13 cellular contexts compared by ENCODE assay signal in the genomic region with DNA sequence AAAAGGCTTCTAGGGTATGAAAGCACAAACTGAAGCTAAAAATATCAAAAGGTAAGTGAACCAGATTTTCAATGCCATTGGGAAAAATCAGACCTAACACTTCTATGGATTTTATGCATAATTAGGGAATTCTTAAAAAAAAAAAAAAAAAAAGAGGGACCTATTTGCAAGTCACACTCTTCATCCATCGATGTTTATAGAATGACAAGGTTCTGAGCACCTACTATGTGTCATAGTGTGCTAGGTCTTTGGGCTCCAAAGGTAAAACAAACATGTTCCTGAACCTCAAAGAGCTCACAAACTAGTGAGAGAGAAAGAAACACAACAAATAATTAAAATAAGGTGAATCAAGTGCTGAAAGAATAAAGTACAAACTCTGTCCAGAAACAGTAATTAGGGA. TPM values are rescaled to one million over a fixed set of nuclear protein-coding genes. Genes with fewer than 3 reads are reported as not detected.
A peak's percentile ranks its signal among the peaks of the same experiment; 100 is the strongest.
DNase-seq lines count a peak whose midpoint lies in the region; ATAC-seq and TF ChIP-seq lines count a peak whose summit lies in the region.
"Had no signal": no experiment of that assay in that cellular context is flagged by ENCODE, and none has a peak within 500 bp of the region (broad histone marks: within the 10 kb centered on the region; RNA-seq: fewer than 3 reads in every experiment).

No MANE protein-coding gene starts in this region.

- TF ChIP-seq CTCF in SK-N-SH (IDR thresholded peaks at IDR 0.05) (no peak), OCI-LY7 (conservative IDR thresholded peaks at IDR 0.05; ENCODE audit: low read length) (no peak), chondrocyte (IDR thresholded peaks at IDR 0.05) (no peak), neural progenitor cell (IDR thresholded peaks at IDR 0.05) (no peak)

- H3K27ac ChIP-seq in SK-N-SH (ENCODE audit: low read depth in 2 of 2, low read length in 1 of 2) (no peak overlapping the region), OCI-LY7 (ENCODE audit: low read depth, low read length, poor library complexity, severe bottlenecking) (no peak overlapping the region), neural progenitor cell (peak overlapping the region; percentile 36)
- H3K27ac ChIP-seq: thyroid gland had no signal

- H3K27me3 ChIP-seq in SK-N-SH (ENCODE audit: insufficient read depth) (no peaks in the 10 kb centered on the region), neural progenitor cell (no peaks in the 10 kb centered on the region)
- H3K27me3 ChIP-seq: Peyer's patch, thyroid gland had no signal

- TF ChIP-seq EP300 in SK-N-SH (IDR thresholded peaks at IDR 0.05; ENCODE audit: borderline replicate concordance in 1 of 2, low read depth in 1 of 2, low read length in 1 of 2): no peak

- H3K4me3 ChIP-seq in SK-N-SH (ENCODE audit: low read depth in 2 of 2, low read length in 1 of 2) (no peak overlapping the region), OCI-LY7 (ENCODE audit: low read depth, low read length, poor library complexity, severe bottlenecking) (no peak overlapping the region), neural progenitor cell (peak overlapping the region; percentile 94)
- H3K4me3 ChIP-seq: Peyer's patch, thyroid gland had no signal

- POLR2A ChIA-PET in SK-N-SH (lab: Yijun Ruan, JAX): interaction anchor here (0.7 kb wide), 1 partner anchor 28 kb away, joined by 4 read pairs; no protein-coding TSS in a partner anchor
- POLR2A ChIA-PET in OCI-LY7 (lab: Charles Lee): interaction anchor here (0.6 to 0.7 kb wide), 2 partner anchors 96 to 242 kb away, joined by 3 to 5 read pairs; no protein-coding TSS in a partner anchor

- intact Hi-C loops in OCI-LY7 (cut with micrococcal nuclease; ENCODE audit: unreplicated experiment): no loop called here

- peaks cover 0 to 12% of the 10 kb centered on the region in 2 experiments; a peak in 2 of 4 replicates for H3K4me1 ChIP-seq in SK-N-SH (ENCODE audit: control insufficient read depth in 1 of 2, insufficient read depth in 2 of 2, low read depth in 1 of 2, low read length in 1 of 2)
- peaks cover 34% of the 10 kb centered on the region for H3K4me1 ChIP-seq in OCI-LY7 (ENCODE audit: insufficient read depth, low read length, poor library complexity, severe bottlenecking)
- H3K4me1 ChIP-seq in neural progenitor cell: peaks cover 12% of the 10 kb centered on the region

- DNase-seq in SK-N-SH (no peak), OCI-LY7 (ENCODE audit: low spot score) (no peak), chondrocyte (ENCODE audit: low spot score) (no peak), neural progenitor cell (ENCODE audit: low spot score) (no peak), anterior cingulate cortex (lab: John Stamatoyannopoulos, UW) (no peak), germinal center (ENCODE audit: low spot score) (no peak)
- no peak for DNase-seq in effector CD8-positive, alpha-beta T cell (lab: John Stamatoyannopoulos, UW)
- DNase-seq: central memory CD4-positive, alpha-beta T cell; DMS53; NCI-H2227 treated with DMSO at 0.1 percent for 48 hours; Peyer's patch; thyroid gland had no signal

- no peaks in the 10 kb centered on the region for H3K27me3 Mint-ChIP-seq in chondrocyte (ENCODE audit: low read depth)
- H3K27me3 Mint-ChIP-seq in neural progenitor cell (ENCODE audit: insufficient read depth, low read depth): no peaks in the 10 kb centered on the region

- ATAC-seq in SK-N-SH treated with all-trans-retinoic acid at 6 μM for 48 hours: no peak

- H3K4me2 ChIP-seq in SK-N-SH (peak overlapping the region; percentile 95; the same call in 1 of the 2 replicates), OCI-LY7 (ENCODE audit: low read length) (peak overlapping the region; percentile 99; the same call in 1 of the 2 replicates), neural progenitor cell (peak overlapping the region; percentile 92)

- H4K20me1 ChIP-seq in SK-N-SH (ENCODE audit: insufficient read depth) (no peaks in the 10 kb centered on the region), OCI-LY7 (ENCODE audit: insufficient read depth, low read length) (no peaks in the 10 kb centered on the region), neural progenitor cell (ENCODE audit: low read depth) (peaks cover 8% of the 10 kb centered on the region)

- H3K4me1 Mint-ChIP-seq in chondrocyte (ENCODE audit: low read depth): peaks cover 39% of the 10 kb centered on the region
- peaks cover 20% of the 10 kb centered on the region for H3K4me1 Mint-ChIP-seq in neural progenitor cell

- H3K79me2 ChIP-seq in SK-N-SH (ENCODE audit: insufficient read depth) (peaks cover 64% of the 10 kb centered on the region), OCI-LY7 (ENCODE audit: insufficient read depth, low read depth, low read length) (no peaks in the 10 kb centered on the region), neural progenitor cell (ENCODE audit: low read depth) (peaks cover 37% of the 10 kb centered on the region)

- H3K27ac Mint-ChIP-seq in chondrocyte (ENCODE audit: unreplicated experiment) (peak overlapping the region; percentile 96), neural progenitor cell (no peak overlapping the region)

- H3F3A ChIP-seq in SK-N-SH (replicated peaks; ENCODE audit: insufficient read depth) (peaks cover 33% of the 10 kb centered on the region), neural progenitor cell (ENCODE audit: low read depth) (peaks cover 16% of the 10 kb centered on the region)

- no peak for TF ChIP-seq RAD21 in SK-N-SH (IDR thresholded peaks at IDR 0.05; ENCODE audit: low read length)

- no peaks in the 10 kb centered on the region for H3K9me2 ChIP-seq in SK-N-SH
- no peaks in the 10 kb centered on the region for H3K9me2 ChIP-seq in OCI-LY7 (ENCODE audit: insufficient read depth, low read length)

- 95% methylated on average over 1 of the region's 1 CpG for WGBS in SK-N-SH (ENCODE audit: low lambda C conversion rate)

- H3K9ac ChIP-seq in SK-N-SH: no peak overlapping the region
- no peak overlapping the region for H3K9ac ChIP-seq in neural progenitor cell

- no peaks in the 10 kb centered on the region for H3K9me3 ChIP-seq in SK-N-SH
- H3K9me3 ChIP-seq in OCI-LY7 (ENCODE audit: low read length): no peaks in the 10 kb centered on the region
- no peaks in the 10 kb centered on the region for H3K9me3 ChIP-seq in neural progenitor cell (ENCODE audit: low read depth)
- H3K9me3 ChIP-seq: Peyer's patch, thyroid gland had no signal

- no peak overlapping the region for H2AFZ ChIP-seq in SK-N-SH (ENCODE audit: low read depth)
- H2AFZ ChIP-seq in OCI-LY7 (ENCODE audit: low read length): no peak overlapping the region; the same call in 1 of the 2 replicates
- no peak overlapping the region for H2AFZ ChIP-seq in neural progenitor cell (replicated peaks)

- no peak overlapping the region for H3K4me3 Mint-ChIP-seq in chondrocyte (ENCODE audit: unreplicated experiment)
- H3K4me3 Mint-ChIP-seq in neural progenitor cell: peak overlapping the region; percentile 67

- no TSS peak for BruUV-seq in OCI-LY7 (replicated peaks; lab: Mats Ljungman, UMichigan)

- H3K36me3 Mint-ChIP-seq in chondrocyte (ENCODE audit: low read depth) (peaks cover 7% of the 10 kb centered on the region), neural progenitor cell (peaks cover 10% of the 10 kb centered on the region)

- no peaks in the 10 kb centered on the region for H3K9me3 Mint-ChIP-seq in chondrocyte (ENCODE audit: low read depth)
- H3K9me3 Mint-ChIP-seq in neural progenitor cell: no peaks in the 10 kb centered on the region

- CTCF ChIA-PET in SK-N-SH (lab: Yijun Ruan, JAX): interaction anchor here (0.6 kb wide), 1 partner anchor 302 kb away, joined by 3 read pairs; no protein-coding TSS in a partner anchor
- CTCF ChIA-PET in OCI-LY7 (lab: Charles Lee; ENCODE audit: unreplicated experiment): no interaction called here

- H3K36me3 ChIP-seq in SK-N-SH (replicated peaks in 1 of 2; ENCODE audit: control insufficient read depth in 1 of 2, insufficient read depth in 2 of 2, low read length in 1 of 2): peaks cover 45 to 48% of the 10 kb centered on the region in 2 experiments
- peaks cover 18% of the 10 kb centered on the region; the same call in 1 of the 2 replicates for H3K36me3 ChIP-seq in OCI-LY7 (ENCODE audit: insufficient read depth, low read length)
- H3K36me3 ChIP-seq in neural progenitor cell: peaks cover 12% of the 10 kb centered on the region

TF ChIP-seq in SK-N-SH, 30 proteins besides CTCF, POLR2A, EP300 and RAD21 (continues in another document):
- TF ChIP-seq, protein P1, sequence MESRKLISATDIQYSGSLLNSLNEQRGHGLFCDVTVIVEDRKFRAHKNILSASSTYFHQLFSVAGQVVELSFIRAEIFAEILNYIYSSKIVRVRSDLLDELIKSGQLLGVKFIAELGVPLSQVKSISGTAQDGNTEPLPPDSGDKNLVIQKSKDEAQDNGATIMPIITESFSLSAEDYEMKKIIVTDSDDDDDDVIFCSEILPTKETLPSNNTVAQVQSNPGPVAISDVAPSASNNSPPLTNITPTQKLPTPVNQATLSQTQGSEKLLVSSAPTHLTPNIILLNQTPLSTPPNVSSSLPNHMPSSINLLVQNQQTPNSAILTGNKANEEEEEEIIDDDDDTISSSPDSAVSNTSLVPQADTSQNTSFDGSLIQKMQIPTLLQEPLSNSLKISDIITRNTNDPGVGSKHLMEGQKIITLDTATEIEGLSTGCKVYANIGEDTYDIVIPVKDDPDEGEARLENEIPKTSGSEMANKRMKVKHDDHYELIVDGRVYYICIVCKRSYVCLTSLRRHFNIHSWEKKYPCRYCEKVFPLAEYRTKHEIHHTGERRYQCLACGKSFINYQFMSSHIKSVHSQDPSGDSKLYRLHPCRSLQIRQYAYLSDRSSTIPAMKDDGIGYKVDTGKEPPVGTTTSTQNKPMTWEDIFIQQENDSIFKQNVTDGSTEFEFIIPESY (IDR thresholded peaks at IDR 0.05; ENCODE audit: borderline replicate concordance, low read depth): no peak

TF ChIP-seq in SK-N-SH treated with all-trans-retinoic acid at 6 μM for 48 hours, 23 proteins besides CTCF, POLR2A, EP300 and RAD21 (continues in another document):
- TF ChIP-seq BACH2 (CRISPR knock-in tag; IDR thresholded peaks at IDR 0.05; ENCODE audit: borderline replicate concordance) (no peak), ZFP3 (CRISPR knock-in tag; IDR thresholded peaks at IDR 0.05) (no peak)

RNA-seq across cellular contexts. Expression of gene HEATR6, which starts 1.9 kb away (rescaled TPM):
- 26.8 and 35.0 TPM in 2 replicates for polyA plus RNA-seq in SK-N-SH (2012; rRNA removed)
- 13.3 and 18.4 TPM in 2 replicates for polyA plus RNA-seq in SK-N-SH (2012; cell fraction: cytosol; rRNA removed)
- 83.7 and 92.5 TPM in 2 replicates for polyA plus RNA-seq in SK-N-SH (2012; cell fraction: nucleus; rRNA removed)
- 9.6 and 10.4 TPM in 2 replicates for total RNA-seq in OCI-LY7 (2014; rRNA removed; shearing (Covaris generic))
- total RNA-seq in OCI-LY7 (2022) (6.6 and 8.7 TPM in 2 replicates), chondrocyte (21.6 to 28.6 TPM (median 23.0 TPM) in 3 replicates), neural progenitor cell (ENCODE audit: low replicate concordance) (49.4 and 54.2 TPM in 2 replicates)
